1 cellular context compared by ENCODE assay signal in genomic region chr20:6490849-6491248, GRCh38.
TF ChIP-seq lines count a peak whose summit lies in the region.

No MANE protein-coding gene starts in this region.

TF ChIP-seq in HepG2, 621 proteins besides CTCF, POLR2A, EP300 and RAD21 (continued from another document):
- TF ChIP-seq PAXIP1 (CRISPR knock-in tag; conservative IDR thresholded peaks at IDR 0.05), result peak; percentile 68
- no peak for TF ChIP-seq SIX4 (CRISPR knock-in tag; IDR thresholded peaks at IDR 0.05)
- peak; percentile 71; the same call in 1 of the 2 replicates for TF ChIP-seq SNAPC2 (CRISPR knock-in tag; IDR thresholded peaks at IDR 0.05)
- TF ChIP-seq ZNF232 (CRISPR knock-in tag; IDR thresholded peaks at IDR 0.05; ENCODE audit: borderline replicate concordance), result peak; percentile 79
- TF ChIP-seq SMARCC2 (IDR thresholded peaks at IDR 0.05), result peak; percentile 98
- TF ChIP-seq ZFX (CRISPR knock-in tag; IDR thresholded peaks at IDR 0.05; ENCODE audit: low read depth), result peak; percentile 68
- TF ChIP-seq ZFYVE20 (CRISPR knock-in tag; IDR thresholded peaks at IDR 0.05; ENCODE audit: borderline replicate concordance, low read depth), result no peak
- TF ChIP-seq ZNF460 (CRISPR knock-in tag; IDR thresholded peaks at IDR 0.05; ENCODE audit: borderline replicate concordance), result no peak
- TF ChIP-seq ZFP36L2 (CRISPR knock-in tag; IDR thresholded peaks at IDR 0.05), result no peak
- TF ChIP-seq CHD4 (IDR thresholded peaks at IDR 0.05; ENCODE audit: borderline replicate concordance, low read length), result no peak
- TF ChIP-seq XBP1 (CRISPR knock-in tag; IDR thresholded peaks at IDR 0.05), result no peak
- no peak for TF ChIP-seq GABPB1 (CRISPR knock-in tag; IDR thresholded peaks at IDR 0.05)
- no peak for TF ChIP-seq RELA (CRISPR knock-in tag; IDR thresholded peaks at IDR 0.05)
- TF ChIP-seq ZNF292 (CRISPR knock-in tag; IDR thresholded peaks at IDR 0.05; ENCODE audit: borderline replicate concordance, low read depth), result no peak
- TF ChIP-seq ZFP37 (CRISPR knock-in tag; IDR thresholded peaks at IDR 0.05; ENCODE audit: borderline replicate concordance), result 0 out of 2 replicates have a peak, but pooled peaks have one; percentile 32
- no peak for TF ChIP-seq ZNF570 (CRISPR knock-in tag; IDR thresholded peaks at IDR 0.05; ENCODE audit: borderline replicate concordance)
- TF ChIP-seq, protein P1, sequence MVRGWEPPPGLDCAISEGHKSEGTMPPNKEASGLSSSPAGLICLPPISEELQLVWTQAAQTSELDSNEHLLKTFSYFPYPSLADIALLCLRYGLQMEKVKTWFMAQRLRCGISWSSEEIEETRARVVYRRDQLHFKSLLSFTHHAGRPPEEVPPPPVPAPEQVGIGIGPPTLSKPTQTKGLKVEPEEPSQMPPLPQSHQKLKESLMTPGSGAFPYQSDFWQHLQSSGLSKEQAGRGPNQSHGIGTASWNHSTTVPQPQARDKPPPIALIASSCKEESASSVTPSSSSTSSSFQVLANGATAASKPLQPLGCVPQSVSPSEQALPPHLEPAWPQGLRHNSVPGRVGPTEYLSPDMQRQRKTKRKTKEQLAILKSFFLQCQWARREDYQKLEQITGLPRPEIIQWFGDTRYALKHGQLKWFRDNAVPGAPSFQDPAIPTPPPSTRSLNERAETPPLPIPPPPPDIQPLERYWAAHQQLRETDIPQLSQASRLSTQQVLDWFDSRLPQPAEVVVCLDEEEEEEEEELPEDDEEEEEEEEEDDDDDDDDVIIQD (CRISPR knock-in tag; IDR thresholded peaks at IDR 0.05; ENCODE audit: low read depth), result peak; percentile 50; the same call in 1 of the 2 replicates
- TF ChIP-seq CENPX (CRISPR knock-in tag; IDR thresholded peaks at IDR 0.05), result no peak
- no peak for TF ChIP-seq YEATS4 (CRISPR knock-in tag; IDR thresholded peaks at IDR 0.05; ENCODE audit: borderline replicate concordance)
- no peak for TF ChIP-seq ELF4 (CRISPR knock-in tag; IDR thresholded peaks at IDR 0.05; ENCODE audit: borderline replicate concordance)
- TF ChIP-seq, protein P2, sequence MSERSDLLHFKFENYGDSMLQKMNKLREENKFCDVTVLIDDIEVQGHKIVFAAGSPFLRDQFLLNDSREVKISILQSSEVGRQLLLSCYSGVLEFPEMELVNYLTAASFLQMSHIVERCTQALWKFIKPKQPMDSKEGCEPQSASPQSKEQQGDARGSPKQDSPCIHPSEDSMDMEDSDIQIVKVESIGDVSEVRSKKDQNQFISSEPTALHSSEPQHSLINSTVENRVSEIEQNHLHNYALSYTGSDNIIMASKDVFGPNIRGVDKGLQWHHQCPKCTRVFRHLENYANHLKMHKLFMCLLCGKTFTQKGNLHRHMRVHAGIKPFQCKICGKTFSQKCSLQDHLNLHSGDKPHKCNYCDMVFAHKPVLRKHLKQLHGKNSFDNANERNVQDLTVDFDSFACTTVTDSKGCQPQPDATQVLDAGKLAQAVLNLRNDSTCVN (CRISPR knock-in tag; IDR thresholded peaks at IDR 0.05; ENCODE audit: borderline replicate concordance), result no peak
- TF ChIP-seq TARDBP (CRISPR knock-in tag; IDR thresholded peaks at IDR 0.05), result peak; percentile 56; the same call in 1 of the 2 replicates
- no peak for TF ChIP-seq NONO (IDR thresholded peaks at IDR 0.05)
- peak; percentile 53; the same call in 1 of the 2 replicates for TF ChIP-seq NONO (CRISPR knock-in tag; conservative IDR thresholded peaks at IDR 0.05)
- TF ChIP-seq NCOA2 (CRISPR knock-in tag; IDR thresholded peaks at IDR 0.05), result peak; percentile 64
- no peak for TF ChIP-seq RNF2 (conservative IDR thresholded peaks at IDR 0.05; ENCODE audit: low read depth)
- TF ChIP-seq ZNF12 (CRISPR knock-in tag; IDR thresholded peaks at IDR 0.05), result peak; percentile 64
- TF ChIP-seq ZNF33A (CRISPR knock-in tag; IDR thresholded peaks at IDR 0.05; ENCODE audit: borderline replicate concordance), result no peak
- no peak for TF ChIP-seq SOX6 (IDR thresholded peaks at IDR 0.05)
- TF ChIP-seq SOX6 (CRISPR knock-in tag; IDR thresholded peaks at IDR 0.05), result peak; percentile 62
- peak; percentile 69 for TF ChIP-seq ZKSCAN1 (IDR thresholded peaks at IDR 0.05; ENCODE audit: low read length)
- TF ChIP-seq, protein P3, sequence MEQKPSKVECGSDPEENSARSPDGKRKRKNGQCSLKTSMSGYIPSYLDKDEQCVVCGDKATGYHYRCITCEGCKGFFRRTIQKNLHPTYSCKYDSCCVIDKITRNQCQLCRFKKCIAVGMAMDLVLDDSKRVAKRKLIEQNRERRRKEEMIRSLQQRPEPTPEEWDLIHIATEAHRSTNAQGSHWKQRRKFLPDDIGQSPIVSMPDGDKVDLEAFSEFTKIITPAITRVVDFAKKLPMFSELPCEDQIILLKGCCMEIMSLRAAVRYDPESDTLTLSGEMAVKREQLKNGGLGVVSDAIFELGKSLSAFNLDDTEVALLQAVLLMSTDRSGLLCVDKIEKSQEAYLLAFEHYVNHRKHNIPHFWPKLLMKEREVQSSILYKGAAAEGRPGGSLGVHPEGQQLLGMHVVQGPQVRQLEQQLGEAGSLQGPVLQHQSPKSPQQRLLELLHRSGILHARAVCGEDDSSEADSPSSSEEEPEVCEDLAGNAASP (CRISPR knock-in tag; IDR thresholded peaks at IDR 0.05; ENCODE audit: borderline replicate concordance), result 0 out of 2 replicates have a peak, but pooled peaks have one; percentile 58
- TF ChIP-seq WIZ (CRISPR knock-in tag; IDR thresholded peaks at IDR 0.05), result peak; percentile 97; the same call in 1 of the 2 replicates
- TF ChIP-seq, protein P4, sequence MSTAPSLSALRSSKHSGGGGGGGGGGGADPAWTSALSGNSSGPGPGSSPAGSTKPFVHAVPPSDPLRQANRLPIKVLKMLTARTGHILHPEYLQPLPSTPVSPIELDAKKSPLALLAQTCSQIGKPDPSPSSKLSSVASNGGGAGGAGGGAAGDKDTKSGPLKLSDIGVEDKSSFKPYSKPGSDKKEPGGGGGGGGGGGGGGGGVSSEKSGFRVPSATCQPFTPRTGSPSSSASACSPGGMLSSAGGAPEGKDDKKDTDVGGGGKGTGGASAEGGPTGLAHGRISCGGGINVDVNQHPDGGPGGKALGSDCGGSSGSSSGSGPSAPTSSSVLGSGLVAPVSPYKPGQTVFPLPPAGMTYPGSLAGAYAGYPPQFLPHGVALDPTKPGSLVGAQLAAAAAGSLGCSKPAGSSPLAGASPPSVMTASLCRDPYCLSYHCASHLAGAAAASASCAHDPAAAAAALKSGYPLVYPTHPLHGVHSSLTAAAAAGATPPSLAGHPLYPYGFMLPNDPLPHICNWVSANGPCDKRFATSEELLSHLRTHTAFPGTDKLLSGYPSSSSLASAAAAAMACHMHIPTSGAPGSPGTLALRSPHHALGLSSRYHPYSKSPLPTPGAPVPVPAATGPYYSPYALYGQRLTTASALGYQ (CRISPR knock-in tag; IDR thresholded peaks at IDR 0.05), result no peak
- TF ChIP-seq REL (CRISPR knock-in tag; conservative IDR thresholded peaks at IDR 0.05), result no peak
- no peak for TF ChIP-seq KLF9 (CRISPR knock-in tag; IDR thresholded peaks at IDR 0.05; ENCODE audit: low read depth)
- 0 out of 2 replicates have a peak, but pooled peaks have one; percentile 42 for TF ChIP-seq NCOA1 (CRISPR knock-in tag; IDR thresholded peaks at IDR 0.05)
- TF ChIP-seq ZBTB10 (CRISPR knock-in tag; IDR thresholded peaks at IDR 0.05; ENCODE audit: borderline replicate concordance), result no peak
- TF ChIP-seq NFIB (CRISPR knock-in tag; IDR thresholded peaks at IDR 0.05; ENCODE audit: borderline replicate concordance), result no peak
- 0 out of 2 replicates have a peak, but pooled peaks have one; percentile 24 for TF ChIP-seq ZNF710 (CRISPR knock-in tag; IDR thresholded peaks at IDR 0.05; ENCODE audit: borderline replicate concordance)
- TF ChIP-seq NFKBIZ (CRISPR knock-in tag; IDR thresholded peaks at IDR 0.05), result 0 out of 2 replicates have a peak, but pooled peaks have one; percentile 56
- TF ChIP-seq REST (IDR thresholded peaks at IDR 0.05; ENCODE audit: borderline replicate concordance in 1 of 2, low read depth in 1 of 2, low read length in 2 of 2), result peak; percentile 57 to 98
